ENCODE assay signal across 11 cellular contexts in genomic region chr1:57072775-57073174, GRCh38.
A peak's percentile ranks its signal among the peaks of the same experiment; 100 is the strongest.
DNase-seq lines count a peak whose midpoint lies in the region; ATAC-seq, FAIRE-seq and TF ChIP-seq lines count a peak whose summit lies in the region.
"Had no signal": no experiment of that assay in that cellular context is flagged by ENCODE, and none has a peak within 500 bp of the region (broad histone marks: within the 10 kb centered on the region; RNA-seq: fewer than 3 reads in every experiment).

No MANE protein-coding gene starts in this region.

- no peak for FAIRE-seq in HTR-8/SVneo (lab: Jason Lieb, UNC)

- intact Hi-C loops in colonic mucosa (cut with DNase I) = no loop called here

- H3K9ac ChIP-seq in iPS-20b (ENCODE audit: low read depth, low read length) (no peak overlapping the region), colonic mucosa (ENCODE audit: low read depth in 2 of 2, low read length in 2 of 2) (no peak overlapping the region)

- TF ChIP-seq CTCF in GM12865 (IDR thresholded peaks at IDR 0.05; ENCODE audit: insufficient read depth, low read depth, low read length, missing control alignments) = peak; percentile 13
- no peak for TF ChIP-seq CTCF in colonic mucosa (IDR thresholded peaks at IDR 0.05)

- H3K4me1 ChIP-seq in iPS-20b (ENCODE audit: insufficient read depth, low read length) (peaks cover 13% of the 10 kb centered on the region; the same call in 1 of the 2 replicates), colonic mucosa (no peaks in the 10 kb centered on the region)
- H3K4me1 ChIP-seq: SJCRH30 had no signal

- H3K27ac ChIP-seq in iPS-20b (ENCODE audit: low read length) (no peak overlapping the region), colonic mucosa (no peak overlapping the region)
- H3K27ac ChIP-seq: SJCRH30 had no signal

- no peaks in the 10 kb centered on the region for H3K36me3 ChIP-seq in iPS-20b (ENCODE audit: insufficient read depth, low read depth, low read length)
- no peaks in the 10 kb centered on the region for H3K36me3 ChIP-seq in colonic mucosa
- H3K36me3 ChIP-seq: SJCRH30 had no signal

- H3K4me3 ChIP-seq in GM12865 (ENCODE audit: low read depth, low read length) = no peak overlapping the region
- peak overlapping the region; percentile 32; the same call in 1 of the 2 replicates for H3K4me3 ChIP-seq in iPS-20b (ENCODE audit: low read length)
- H3K4me3 ChIP-seq in colonic mucosa = no peak overlapping the region
- H3K4me3 ChIP-seq: SJCRH30 had no signal

- peak; percentile 50 for ATAC-seq in GM21528 (IDR thresholded peaks at IDR 0.05; ENCODE audit: low FRiP score, unreplicated experiment)
- ATAC-seq in GM18858 (IDR thresholded peaks at IDR 0.05; ENCODE audit: unreplicated experiment) = no peak

- no peaks in the 10 kb centered on the region for H3K27me3 ChIP-seq in iPS-20b (ENCODE audit: insufficient read depth, low read length)
- H3K27me3 ChIP-seq in colonic mucosa = no peaks in the 10 kb centered on the region

- peak; percentile 17 for DNase-seq in GM12865 (ENCODE audit: low read depth)
- peak; percentile 6 for DNase-seq in M059J (ENCODE audit: low read depth)
- DNase-seq in colonic mucosa = no peak
- no peak for DNase-seq in HTR-8/SVneo (ENCODE audit: insufficient read length, low spot score)
- DNase-seq in NCI-H446 (lab: John Stamatoyannopoulos, UW) = no peak
- DNase-seq: activated CD4-positive, alpha-beta T cell treated with anti-CD3 and anti-CD28 coated beads, Interleukin-2, amount 50 U/mL, for 1 hour; activated naive CD8-positive, alpha-beta T cell treated with anti-CD3 and anti-CD28 coated beads, Interleukin-2, amount 10 ng/mL, durations not matched to agents 7 days and 5 days had no signal

- H3K9me3 ChIP-seq in iPS-20b (ENCODE audit: insufficient read depth, low read depth, low read length) = no peaks in the 10 kb centered on the region
- no peaks in the 10 kb centered on the region for H3K9me3 ChIP-seq in colonic mucosa
- H3K9me3 ChIP-seq: SJCRH30 had no signal

Comparison
In these comparisons a context has a peak if more than half of its experiments do, and no peak if none do; other contexts are left out.
1. DNase-seq: peak in GM12865 (single experiment) and M059J (single experiment); none in colonic mucosa (single experiment), HTR-8/SVneo (single experiment) and NCI-H446 (0 of 2).